Comparison of ENCODE assay signal across 8 cellular contexts in the genomic region with DNA sequence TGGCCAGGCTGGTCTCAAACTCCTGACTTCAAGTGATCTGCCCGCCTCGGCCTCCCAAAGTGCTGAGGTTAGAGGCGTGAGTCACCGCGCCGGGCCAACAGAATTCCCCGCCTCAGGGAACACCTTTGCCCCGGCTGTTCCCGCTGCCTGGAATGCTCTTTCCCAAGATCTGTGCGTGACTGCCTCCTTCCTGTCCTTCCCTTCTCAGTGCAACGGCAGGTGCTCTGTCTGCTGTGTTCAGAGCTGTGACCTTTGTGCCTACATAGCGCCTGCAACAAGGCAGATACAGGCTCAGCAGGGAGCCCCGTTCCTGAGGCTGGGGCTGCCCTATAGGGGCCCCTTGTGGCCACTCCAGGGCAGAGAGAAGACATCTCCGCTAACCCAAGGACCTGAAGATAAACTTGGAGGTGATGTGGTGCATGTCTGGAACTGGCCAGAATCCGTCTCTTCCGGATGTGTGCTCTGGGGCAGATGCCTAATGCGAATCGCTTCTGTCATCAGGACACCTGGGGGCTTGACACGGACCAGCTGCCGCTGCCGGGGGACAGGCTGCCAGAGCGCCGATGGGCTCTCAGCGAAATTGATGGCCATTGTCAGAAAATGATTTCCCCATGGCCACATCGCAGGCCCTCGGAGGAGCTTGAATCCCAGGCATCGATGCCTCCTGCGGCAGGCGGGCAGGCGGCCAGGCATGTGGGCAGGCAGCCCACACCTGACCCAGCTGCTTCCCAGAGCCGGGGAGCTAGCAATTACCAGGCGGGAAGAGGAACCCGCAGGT. TPM values are rescaled to one million over a fixed set of nuclear protein-coding genes. Genes with fewer than 3 reads are reported as not detected.
DNase-seq lines count a peak whose midpoint lies in the region; ATAC-seq and TF ChIP-seq lines count a peak whose summit lies in the region.

No MANE protein-coding gene starts in this region.

- no peak overlapping the region for H2AK9ac ChIP-seq in IMR-90 (replicated peaks; ENCODE audit: low read depth, low read length, poor library complexity)

- H3K4me1 ChIP-seq in IMR-90 (ENCODE audit: control insufficient read depth, insufficient read depth, low read length) (no peaks in the 10 kb centered on the region), PC-3 (ENCODE audit: insufficient read depth, low read length) (peaks cover 15% of the 10 kb centered on the region), upper lobe of left lung (peaks cover 0 to 23% (median 1%) of the 10 kb centered on the region in 4 donors)

- H3K36me3 ChIP-seq in IMR-90 (ENCODE audit: control insufficient read depth, insufficient read depth, low read length) = no peaks in the 10 kb centered on the region
- no peaks in the 10 kb centered on the region for H3K36me3 ChIP-seq in PC-3 (ENCODE audit: low read depth, low read length)
- no peaks in the 10 kb centered on the region for H3K36me3 ChIP-seq in upper lobe of left lung

- H2AFZ ChIP-seq in IMR-90 (replicated peaks; ENCODE audit: low read length, poor library complexity) = peak overlapping the region; percentile 72
- H2AFZ ChIP-seq in PC-3 (ENCODE audit: low read length) = no peak overlapping the region

- dilution Hi-C loops in IMR-90 (cut with HindIII; ENCODE audit: low sequenced_read_pairs, unreplicated experiment) = no loop called here

- H3K9ac ChIP-seq in IMR-90 (ENCODE audit: low read depth, low read length) (no peak overlapping the region), PC-3 (ENCODE audit: low read length) (no peak overlapping the region)

- no peak overlapping the region for H2BK15ac ChIP-seq in IMR-90 (ENCODE audit: low read depth, low read length)

- no peaks in the 10 kb centered on the region for H3F3A ChIP-seq in PC-3 (ENCODE audit: low read length, unreplicated experiment)

- H3K9me1 ChIP-seq in IMR-90 (ENCODE audit: insufficient read depth, low read length) = no peaks in the 10 kb centered on the region

- H4K91ac ChIP-seq in IMR-90 (ENCODE audit: insufficient read depth, low read depth, low read length) = no peak overlapping the region

- BruUV-seq in IMR-90 (replicated peaks; lab: Mats Ljungman, UMichigan) = no TSS peak
- BruUV-seq in PC-3 (replicated peaks; lab: Mats Ljungman, UMichigan) = no TSS peak

- H3K27me3 ChIP-seq in IMR-90 (ENCODE audit: control insufficient read depth, insufficient read depth, low read length) = peaks cover 24% of the 10 kb centered on the region
- H3K27me3 ChIP-seq in PC-3 (ENCODE audit: low read length) = no peaks in the 10 kb centered on the region
- no peaks in the 10 kb centered on the region for H3K27me3 ChIP-seq in upper lobe of left lung

- H3K9me2 ChIP-seq in PC-3 (replicated peaks; ENCODE audit: low read length) = no peaks in the 10 kb centered on the region

- intact Hi-C loops in IMR-90 (cut with micrococcal nuclease) = loop anchor here (1.0 to 5.0 kb wide), 2 partner anchors 145 to 222 kb away; a partner anchor contains a TSS
- intact Hi-C loops in PC-3 (cut with micrococcal nuclease) = no loop called here

- no peak overlapping the region for H3K18ac ChIP-seq in IMR-90 (ENCODE audit: low read depth, low read length)

- TF ChIP-seq CTCF in IMR-90 (conservative IDR thresholded peaks at IDR 0.05; ENCODE audit: low read depth, low read length) (peak; percentile 46), PC-3 (conservative IDR thresholded peaks at IDR 0.05; ENCODE audit: low read depth, low read length) (peak; percentile 59), astrocyte of the spinal cord (IDR thresholded peaks at IDR 0.05; ENCODE audit: low read depth, low read length) (peak; percentile 48), upper lobe of left lung (IDR thresholded peaks at IDR 0.05) (peak in 4 of 6 experiments; percentile 23 to 47 (median 32))

- H4K5ac ChIP-seq in IMR-90 (ENCODE audit: low read depth, low read length) = no peak overlapping the region

- WGBS in IMR-90 (ENCODE audit: extremely low coverage in 2 of 2, insufficient read length in 1 of 2), 2 experiments = 39% methylated on average over 21 of the region's 33 CpGs; no CpG with 5 or more reads in 1 of the 2 experiments
- 44 to 62% methylated on average over 19 to 27 of the region's 33 CpGs for WGBS in upper lobe of left lung, 2 donors

- H3K56ac ChIP-seq in IMR-90 (ENCODE audit: extremely low read depth, insufficient read depth, low read length) = no peak overlapping the region

- no peak overlapping the region for H3K4ac ChIP-seq in IMR-90 (ENCODE audit: low read depth, low read length)

- DNase-seq in DMS 273 treated with DMSO at 0.1 percent for 48 hours (lab: John Stamatoyannopoulos, UW) (peak; percentile 52), IMR-90 (peak; percentile 54), PC-3 (peak; percentile 77), astrocyte of the spinal cord (ENCODE audit: low read depth, low spot score) (peak; percentile 17), left lobe of liver (ENCODE audit: low spot score) (peak; percentile 70), upper lobe of left lung (peak in 1 of 2 donors; percentile 50)

- CTCF ChIA-PET in IMR-90 (lab: Yijun Ruan, JAX) = no interaction called here
- CTCF ChIA-PET in PC-3 (lab: Charles Lee) = no interaction called here

- ATAC-seq in IMR-90 (ENCODE audit: low read depth) = peak; percentile 84
- ATAC-seq in PC-3 = peak; percentile 66
- peak; percentile 89 for ATAC-seq in left lobe of liver
- ATAC-seq in upper lobe of left lung (ENCODE audit: low FRiP score in 2 of 2) = peak in 1 of 2 donors; percentile 24
- ATAC-seq in GM18511 (IDR thresholded peaks at IDR 0.05; ENCODE audit: unreplicated experiment) = no peak
- ATAC-seq in GM18498 (IDR thresholded peaks at IDR 0.05; ENCODE audit: unreplicated experiment) = no peak

- H3K23ac ChIP-seq in IMR-90 (ENCODE audit: low read depth, low read length) = no peak overlapping the region

- no peak overlapping the region for H2BK5ac ChIP-seq in IMR-90 (ENCODE audit: low read depth, low read length, poor library complexity, severe bottlenecking)

- no peaks in the 10 kb centered on the region for H3K9me3 ChIP-seq in IMR-90 (ENCODE audit: control insufficient read depth, insufficient read depth, low read length)
- H3K9me3 ChIP-seq in PC-3 (ENCODE audit: low read length) = no peaks in the 10 kb centered on the region
- no peaks in the 10 kb centered on the region for H3K9me3 ChIP-seq in upper lobe of left lung

- H3K14ac ChIP-seq in IMR-90 (replicated peaks; ENCODE audit: low read depth, low read length) = no peak overlapping the region

- H4K20me1 ChIP-seq in IMR-90 (ENCODE audit: insufficient read depth, low read length) = peaks cover 6% of the 10 kb centered on the region
- H4K20me1 ChIP-seq in PC-3 (ENCODE audit: low read length) = no peaks in the 10 kb centered on the region

- H3K4me3 ChIP-seq in IMR-90 (ENCODE audit: insufficient read depth, low read depth, low read length) = no peak overlapping the region
- no peak overlapping the region for H3K4me3 ChIP-seq in PC-3 (ENCODE audit: low read length)
- no peak overlapping the region for H3K4me3 ChIP-seq in astrocyte of the spinal cord (ENCODE audit: low read depth, low read length)
- no peak overlapping the region for H3K4me3 ChIP-seq in upper lobe of left lung

- H3K27ac ChIP-seq in IMR-90 (ENCODE audit: insufficient read depth, low read length) (no peak overlapping the region), PC-3 (ENCODE audit: low read length) (peak overlapping the region; percentile 50), upper lobe of left lung (no peak overlapping the region)

- TF ChIP-seq EP300 in upper lobe of left lung (IDR thresholded peaks at IDR 0.05) = no peak

- no peak overlapping the region for H2BK20ac ChIP-seq in IMR-90 (ENCODE audit: low read depth, low read length)

- POLR2A ChIA-PET in IMR-90 (lab: Charles Lee; ENCODE audit: unreplicated experiment) = no interaction called here
- POLR2A ChIA-PET in PC-3 (lab: Charles Lee; ENCODE audit: unreplicated experiment) = no interaction called here

- no peaks in the 10 kb centered on the region for H3K79me1 ChIP-seq in IMR-90 (ENCODE audit: low read depth in 1 of 2, low read length in 2 of 2)

- H2AK5ac ChIP-seq in IMR-90 (ENCODE audit: low read depth, low read length) = no peak overlapping the region

- H3K79me2 ChIP-seq in PC-3 (ENCODE audit: low read length) = no peaks in the 10 kb centered on the region

- in situ Hi-C loops in IMR-90 (cut with MboI; ENCODE audit: low sequenced_read_pairs) (no loop called here), astrocyte of the spinal cord (cut with HindIII; ENCODE audit: low sequenced_read_pairs) (no loop called here)

- TF ChIP-seq POLR2A in IMR-90 (IDR thresholded peaks at IDR 0.05; ENCODE audit: low read depth, low read length) = no peak
- no peak for TF ChIP-seq POLR2A in upper lobe of left lung (IDR thresholded peaks at IDR 0.05)

- H3K4me2 ChIP-seq in IMR-90 (ENCODE audit: low read depth, low read length) = no peak overlapping the region
- peak overlapping the region; percentile 48; the same call in 1 of the 2 replicates for H3K4me2 ChIP-seq in PC-3 (ENCODE audit: low read length)

- peak; percentile 58 for TF ChIP-seq RAD21 in IMR-90 (IDR thresholded peaks at IDR 0.05; ENCODE audit: low read length)

- no peak overlapping the region for H2BK120ac ChIP-seq in IMR-90 (ENCODE audit: low read depth, low read length)

- H4K8ac ChIP-seq in IMR-90 (ENCODE audit: low read depth in 2 of 2, low read length in 2 of 2) = no peak overlapping the region

TF ChIP-seq in IMR-90, 13 proteins besides CTCF, POLR2A, EP300 and RAD21:
- no peak for TF ChIP-seq MAFK (IDR thresholded peaks at IDR 0.05; ENCODE audit: low read depth, low read length)
- no peak for TF ChIP-seq NFE2L2 (IDR thresholded peaks at IDR 0.05; ENCODE audit: low read depth, low read length)
- TF ChIP-seq, protein P1, sequence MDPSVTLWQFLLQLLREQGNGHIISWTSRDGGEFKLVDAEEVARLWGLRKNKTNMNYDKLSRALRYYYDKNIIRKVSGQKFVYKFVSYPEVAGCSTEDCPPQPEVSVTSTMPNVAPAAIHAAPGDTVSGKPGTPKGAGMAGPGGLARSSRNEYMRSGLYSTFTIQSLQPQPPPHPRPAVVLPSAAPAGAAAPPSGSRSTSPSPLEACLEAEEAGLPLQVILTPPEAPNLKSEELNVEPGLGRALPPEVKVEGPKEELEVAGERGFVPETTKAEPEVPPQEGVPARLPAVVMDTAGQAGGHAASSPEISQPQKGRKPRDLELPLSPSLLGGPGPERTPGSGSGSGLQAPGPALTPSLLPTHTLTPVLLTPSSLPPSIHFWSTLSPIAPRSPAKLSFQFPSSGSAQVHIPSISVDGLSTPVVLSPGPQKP (IDR thresholded peaks at IDR 0.05; ENCODE audit: borderline replicate concordance, low read depth, low read length) = no peak
- peak; percentile 24; the same call in 1 of the 2 replicates for TF ChIP-seq CEBPB (IDR thresholded peaks at IDR 0.05; ENCODE audit: low read depth, low read length)
- peak; percentile 41 for TF ChIP-seq SMC3 (IDR thresholded peaks at IDR 0.05; ENCODE audit: low read depth, low read length)
TF ChIP-seq in IMR-90: peak in this region for 2.

RNA-seq across cellular contexts. Expression of a gene that starts 43.5 kb away (rescaled TPM):
- total RNA-seq in IMR-90 (2012; rRNA removed) (20.0 and 23.7 TPM in 2 replicates), PC-3 (2014; rRNA removed) (36.0 and 37.0 TPM in 2 replicates), left lobe of liver (19.0 TPM), upper lobe of left lung (10 to 100 TPM; 27.5 to 49.9 (median 45.1) TPM)
- 8.9 and 9.5 TPM in 2 replicates for polyA plus RNA-seq in IMR-90 (2012; rRNA removed)
- 5.9 and 6.1 TPM in 2 replicates for polyA plus RNA-seq in IMR-90 (2012; cell fraction: cytosol; rRNA removed)
- polyA plus RNA-seq in IMR-90 (2012; cell fraction: nucleus; rRNA removed; ENCODE audit: low replicate concordance) = 5.2 and 7.9 TPM in 2 replicates

Comparison
In these comparisons a context has a peak if more than half of its experiments do, and no peak if none do; other contexts are left out.
1. ATAC-seq: peak in IMR-90 (single experiment), PC-3 (single experiment) and left lobe of liver (single experiment); none in GM18511 (single experiment) and GM18498 (single experiment).
2. Peak in every context shown above with its lines, with median percentiles within 50 percentile points of each other: CTCF ChIP-seq.